Comparison of ENCODE assay signal across 8 cellular contexts in the genomic region with DNA sequence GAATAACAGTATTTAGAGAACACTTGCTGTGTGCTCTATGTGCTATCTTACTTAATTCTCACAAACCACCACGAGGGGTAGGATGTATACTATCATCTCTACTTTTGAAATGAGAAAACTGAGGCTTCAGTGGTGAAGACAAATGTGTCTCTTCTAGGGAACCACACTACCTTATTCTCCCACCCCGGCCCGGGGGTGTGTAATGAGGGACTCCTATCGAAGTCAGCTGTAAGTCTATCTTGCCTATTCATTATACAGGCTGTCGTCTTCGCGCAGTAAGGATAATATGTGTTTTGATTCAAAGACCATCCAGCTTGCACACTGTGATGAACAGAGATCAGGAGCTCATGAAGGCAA. TPM values are rescaled to one million over a fixed set of nuclear protein-coding genes. Genes with fewer than 3 reads are reported as not detected.
DNase-seq lines count a peak whose midpoint lies in the region; ATAC-seq, FAIRE-seq and TF ChIP-seq lines count a peak whose summit lies in the region.

No MANE protein-coding gene starts in this region.

- no TSS peak for BruUV-seq in GM12878 (replicated peaks; lab: Mats Ljungman, UMichigan)

- intact Hi-C loops in GM12878 (cut with micrococcal nuclease; ENCODE audit: unreplicated experiment) (loop anchor here (2.0 to 5.0 kb wide), 4 partner anchors 79 to 265 kb away; partner anchors contain the start of gene ADD1), upper lobe of right lung (cut with DNase I) (no loop called here)

- FAIRE-seq in GM12878 (lab: Jason Lieb, UNC) (peak; percentile 65), RCC 7860 (lab: Jason Lieb, UNC) (no peak)

- H3K4me2 ChIP-seq in GM12878 (ENCODE audit: control insufficient read depth, insufficient read depth): peak overlapping the region; percentile 70

- peaks cover 11% of the 10 kb centered on the region for H4K20me1 ChIP-seq in GM12878 (ENCODE audit: control insufficient read depth, insufficient read depth)

- peaks cover 20% of the 10 kb centered on the region for H3K4me1 ChIP-seq in GM12878 (ENCODE audit: control insufficient read depth, insufficient read depth, low read length)
- peaks cover 25% of the 10 kb centered on the region for H3K4me1 ChIP-seq in muscle layer of colon (ENCODE audit: insufficient read depth, low read length)
- peaks cover 24% of the 10 kb centered on the region for H3K4me1 ChIP-seq in upper lobe of right lung

- H3K27ac ChIP-seq in GM12878 (ENCODE audit: control insufficient read depth, insufficient read depth): peak overlapping the region; percentile 91
- peak overlapping the region; percentile 93 for H3K27ac ChIP-seq in muscle layer of colon (ENCODE audit: low read depth, low read length)
- H3K27ac ChIP-seq in upper lobe of right lung: peak overlapping the region; percentile 12

- TF ChIP-seq POLR2A in NB4 (IDR thresholded peaks at IDR 0.05; ENCODE audit: extremely low read depth, insufficient read length) (no peak), GM12878 (IDR thresholded peaks at IDR 0.05; ENCODE audit: low read depth, low read length) (no peak)

- SMC1A ChIA-PET in GM12878 (lab: Charles Lee; ENCODE audit: uncharacterized antibody, unreplicated experiment): interaction anchor here (0.7 to 3.6 kb wide), 7 partner anchors 9 to 199 kb away, joined by 3 to 19 read pairs (median 4); no protein-coding TSS in a partner anchor

- in situ Hi-C loops in GM12878 (cut with MboI): no loop called here

- peaks cover 3 to 15% of the 10 kb centered on the region in 2 experiments for H3K36me3 ChIP-seq in GM12878 (ENCODE audit: control insufficient read depth in 2 of 2, insufficient read depth in 2 of 2, low read length in 1 of 2)
- peaks cover 6% of the 10 kb centered on the region for H3K36me3 ChIP-seq in muscle layer of colon (ENCODE audit: insufficient read depth, low read length)
- H3K36me3 ChIP-seq in upper lobe of right lung: peaks cover 15% of the 10 kb centered on the region

- H3K27me3 ChIP-seq in GM12878 (replicated peaks in 1 of 2; ENCODE audit: control insufficient read depth in 2 of 2, insufficient read depth in 2 of 2, low read length in 1 of 2): no peaks in the 10 kb centered on the region
- H3K27me3 ChIP-seq in muscle layer of colon (ENCODE audit: control insufficient read depth in 1 of 2, insufficient read depth in 2 of 2, low read length in 2 of 2): no peaks in the 10 kb centered on the region
- H3K27me3 ChIP-seq in upper lobe of right lung: no peaks in the 10 kb centered on the region

- H2AFZ ChIP-seq in GM12878 (ENCODE audit: control insufficient read depth, low read depth, low read length): peak overlapping the region; percentile 31; the same call in 1 of the 2 replicates

- CTCF ChIA-PET in GM12878 (lab: Yijun Ruan, JAX): interaction anchor here (0.6 to 3.4 kb wide), 14 partner anchors 9 to 742 kb away, joined by 3 to 28 read pairs (median 3); no protein-coding TSS in a partner anchor

- POLR2A ChIA-PET in GM12878 (lab: Charles Lee): interaction anchor here (0.5 to 3.1 kb wide), 7 partner anchors 9 to 349 kb away, joined by 3 to 22 read pairs (median 4); no protein-coding TSS in a partner anchor

- H3K79me2 ChIP-seq in GM12878 (ENCODE audit: control insufficient read depth, insufficient read depth, low read length): peaks cover 52% of the 10 kb centered on the region

- ATAC-seq in GM12878: peak; percentile 50
- no peak for ATAC-seq in upper lobe of right lung
- no peak for ATAC-seq in HG02623 (IDR thresholded peaks at IDR 0.05; ENCODE audit: unreplicated experiment)

- H3K9me3 ChIP-seq in GM12878 (replicated peaks; ENCODE audit: control insufficient read depth, insufficient read depth, low read length): no peaks in the 10 kb centered on the region; the same call in 1 of the 3 replicates
- H3K9me3 ChIP-seq in muscle layer of colon (ENCODE audit: low read length): no peaks in the 10 kb centered on the region
- no peaks in the 10 kb centered on the region for H3K9me3 ChIP-seq in upper lobe of right lung

- WGBS in GM12878 (ENCODE audit: insufficient coverage, insufficient replicate concordance, low lambda C conversion rate, missing lambda C conversion rate): under 1% methylated on average over 7 of the region's 7 CpGs

- TF ChIP-seq RAD21 in GM12878 (IDR thresholded peaks at IDR 0.05; ENCODE audit: insufficient read depth, low read depth, low read length): no peak

- no peak for TF ChIP-seq EP300 in GM12878 (IDR thresholded peaks at IDR 0.05; ENCODE audit: borderline replicate concordance in 1 of 2, control insufficient read depth in 1 of 2, low read depth in 2 of 2, low read length in 2 of 2)

- RAD21 ChIA-PET in GM12878 (lab: Charles Lee; ENCODE audit: unreplicated experiment): interaction anchor here (1.0 to 4.5 kb wide), 8 partner anchors 8 to 426 kb away, joined by 3 to 35 read pairs (median 4); partner anchors contain the start of gene FAM193A

- H3K9ac ChIP-seq in GM12878 (ENCODE audit: control insufficient read depth, insufficient read depth, low read length) (peak overlapping the region; percentile 96), muscle layer of colon (ENCODE audit: low read length) (peak overlapping the region; percentile 56)

- DNase-seq in GM12865 (ENCODE audit: low read depth): peak; percentile 67
- DNase-seq in NB4 (ENCODE audit: low read depth): peak; percentile 71
- no peak for DNase-seq in GM12878 (ENCODE audit: low read depth, low spot score)
- no peak for DNase-seq in upper lobe of right lung
- no peak for DNase-seq in NCI-H1694 (lab: John Stamatoyannopoulos, UW)
- no peak for DNase-seq in RCC 7860 (ENCODE audit: low spot score)

- peak; percentile 20 for TF ChIP-seq CTCF in GM12865 (IDR thresholded peaks at IDR 0.05; ENCODE audit: insufficient read depth, low read depth, low read length, missing control alignments)
- no peak for TF ChIP-seq CTCF in NB4 (IDR thresholded peaks at IDR 0.05; ENCODE audit: low read depth, low read length)
- peak in 2 of 3 experiments; percentile 2 to 4; a peak in 1 of 6 replicates for TF ChIP-seq CTCF in GM12878 (IDR thresholded peaks at IDR 0.05 in 2 of 3, conservative IDR thresholded peaks at IDR 0.05 in 1 of 3; ENCODE audit: control insufficient read depth in 2 of 3, extremely low read depth in 1 of 3, insufficient read depth in 1 of 3, low read depth in 3 of 3, low read length in 3 of 3)
- no peak for TF ChIP-seq CTCF in upper lobe of right lung (IDR thresholded peaks at IDR 0.05)

- H3K4me3 ChIP-seq in GM12865 (ENCODE audit: low read depth, low read length) (peak overlapping the region; percentile 74), NB4 (ENCODE audit: low read depth, low read length) (peak overlapping the region; percentile 76), GM12878 (peak overlapping the region; percentile 78), muscle layer of colon (ENCODE audit: low read depth in 1 of 2, low read length in 2 of 2) (peak overlapping the region; percentile 78 to 98), upper lobe of right lung (peak overlapping the region; percentile 71)

TF ChIP-seq in GM12878, 131 proteins besides CTCF, POLR2A, EP300 and RAD21 (continues in another document):
- TF ChIP-seq NFIC (IDR thresholded peaks at IDR 0.05; ENCODE audit: low read depth, low read length): peak; percentile 36; the same call in 1 of the 2 replicates
- no peak for TF ChIP-seq KDM1A (IDR thresholded peaks at IDR 0.05; ENCODE audit: borderline replicate concordance)
- TF ChIP-seq SMAD1 (IDR thresholded peaks at IDR 0.05; ENCODE audit: low read depth, partially characterized antibody): no peak
- no peak for TF ChIP-seq ATF3 (IDR thresholded peaks at IDR 0.05; ENCODE audit: borderline replicate concordance, extremely low read depth, low read depth, low read length)
- no peak for TF ChIP-seq ZBED1 (IDR thresholded peaks at IDR 0.05; ENCODE audit: borderline replicate concordance)
- TF ChIP-seq SREBF1 (IDR thresholded peaks at IDR 0.05; ENCODE audit: low read length): no peak

RNA-seq across cellular contexts. Expression of gene NOP14, which starts 1.1 kb away (rescaled TPM):
- 30.0 and 34.7 TPM in 2 replicates for total RNA-seq in GM12878 (2013; cell fraction: nucleolus; rRNA removed)
- 40.3 and 42.1 TPM in 2 replicates for total RNA-seq in GM12878 (2014; rRNA removed)
- 52.5 and 57.3 TPM in 2 replicates for total RNA-seq in GM12878 (2014; rRNA removed; fragmentation: Illumina TruSeq; extraction: Trizol)
- 74.3 and 80.6 TPM in 2 replicates for total RNA-seq in GM12878 (2021)
- polyA plus RNA-seq in GM12878 (2011; ENCODE audit: low read depth): 26.2 TPM
- polyA plus RNA-seq in GM12878 (2011; rRNA removed): 17.2 and 18.8 TPM in 2 replicates
- 13.0 and 14.4 TPM in 2 replicates for polyA plus RNA-seq in GM12878 (2011; cell fraction: cytosol; rRNA removed)
- 20.7 and 30.4 TPM in 2 replicates for polyA plus RNA-seq in GM12878 (2011; cell fraction: nucleus; rRNA removed)
- 33.0 and 35.7 TPM in 2 replicates for polyA plus RNA-seq in GM12878 (2012)
- 64.9 and 65.2 TPM in 2 replicates for polyA plus RNA-seq in GM12878 (2014; fragmentation: Illumina TruSeq; extraction: Trizol)
- 10 to 100 TPM; 13.8 to 24.7 TPM for polyA plus RNA-seq in GM12878 (2014; fragmentation: Nextera tagmentation; extraction: Ambion mirVana)
- polyA plus RNA-seq in GM12878 (2014; rRNA removed): 31.6 and 36.4 TPM in 2 replicates
- 10 to 100 TPM; 74.5 to 76.6 TPM for polyA plus RNA-seq in GM12878 (2016; fragmentation: Nextera tagmentation; extraction: Ambion mirVana)
- 14.1 and 15.1 TPM in 2 replicates for polyA minus RNA-seq in GM12878 (2011; rRNA and poly(A)+ RNA removed)
- 15.6 and 17.3 TPM in 2 replicates for polyA minus RNA-seq in GM12878 (2011; cell fraction: cytosol; rRNA and poly(A)+ RNA removed)
- polyA minus RNA-seq in GM12878 (2011; cell fraction: nucleus; rRNA and poly(A)+ RNA removed): 6.8 and 11.3 TPM in 2 replicates
- total RNA-seq in upper lobe of right lung: 21.4 TPM

RNA-seq across cellular contexts. Expression of gene GRK4, which starts 1.3 kb away (rescaled TPM):
- 1.9 and 2.9 TPM in 2 replicates for total RNA-seq in GM12878 (2013; cell fraction: nucleolus; rRNA removed)
- total RNA-seq in GM12878 (2014; rRNA removed) (2.3 and 2.5 TPM in 2 replicates), GM12878 (2014; rRNA removed; fragmentation: Illumina TruSeq; extraction: Trizol) (2.4 and 2.9 TPM in 2 replicates), GM12878 (2021) (3.0 and 3.6 TPM in 2 replicates), upper lobe of right lung (8.0 TPM)
- 0.94 TPM for polyA plus RNA-seq in GM12878 (2011; ENCODE audit: low read depth)
- polyA plus RNA-seq in GM12878 (2011; rRNA removed) (1.3 and 1.5 TPM in 2 replicates), GM12878 (2014; fragmentation: Illumina TruSeq; extraction: Trizol) (2.3 TPM in 2 replicates), GM12878 (2014; fragmentation: Nextera tagmentation; extraction: Ambion mirVana) (1 to 10 TPM; 1.1 to 1.6 TPM), GM12878 (2014; rRNA removed) (2.9 and 3.0 TPM in 2 replicates), GM12878 (2016; fragmentation: Nextera tagmentation; extraction: Ambion mirVana) (1 to 10 TPM; 3.4 to 4.0 TPM)
- polyA plus RNA-seq in GM12878 (2011; cell fraction: cytosol; rRNA removed): 0.70 and 1.1 TPM in 2 replicates
- polyA plus RNA-seq in GM12878 (2011; cell fraction: nucleus; rRNA removed): 0.72 and 1.1 TPM in 2 replicates
- polyA plus RNA-seq in GM12878 (2012): 2.6 and 2.7 TPM in 2 replicates
- 0.72 and 1.2 TPM in 2 replicates for polyA minus RNA-seq in GM12878 (2011; rRNA and poly(A)+ RNA removed)
- 0.83 and 1.1 TPM in 2 replicates for polyA minus RNA-seq in GM12878 (2011; cell fraction: cytosol; rRNA and poly(A)+ RNA removed)
- 0.36 and 1.1 TPM in 2 replicates for polyA minus RNA-seq in GM12878 (2011; cell fraction: nucleus; rRNA and poly(A)+ RNA removed)

Comparison
In these comparisons a context has a peak if more than half of its experiments do, and no peak if none do; other contexts are left out.
1. DNase-seq: peak in GM12865 (single experiment) and NB4 (single experiment); none in GM12878 (single experiment), upper lobe of right lung (single experiment), NCI-H1694 (single experiment) and RCC 7860 (single experiment).
2. CTCF ChIP-seq: peak in GM12865 (single experiment) and GM12878 (2 of 3); none in NB4 (single experiment) and upper lobe of right lung (single experiment).
3. H3K27ac ChIP-seq: peak in every context shown above with its lines; median percentile 93 in muscle layer of colon; 91 in GM12878; 12 in upper lobe of right lung.
4. Peak in every context shown above with its lines, with median percentiles within 50 percentile points of each other: H3K4me3 ChIP-seq.